11 cellular contexts compared by ENCODE assay signal in the genomic region with DNA sequence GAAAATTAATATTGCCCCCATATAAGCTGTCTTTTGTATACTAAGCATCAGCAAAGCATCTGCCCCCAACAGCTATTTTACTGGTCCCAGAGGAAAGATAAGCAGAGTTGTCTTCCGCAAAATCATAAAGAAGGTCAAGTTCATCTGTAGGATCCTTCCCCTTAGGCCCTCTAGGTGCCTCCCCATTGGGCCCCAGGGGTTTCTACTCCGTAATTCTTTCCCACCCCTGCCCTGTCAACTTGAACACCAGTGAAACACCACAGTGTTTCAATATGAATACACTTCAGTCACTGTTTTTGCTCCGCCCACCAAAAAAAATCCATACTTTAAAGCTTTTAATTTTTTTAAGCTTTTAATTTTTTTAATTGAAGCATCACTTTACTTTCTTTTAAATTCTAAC.
DNase-seq lines count a peak whose midpoint lies in the region; ATAC-seq and TF ChIP-seq lines count a peak whose summit lies in the region.
"Had no signal": no experiment of that assay in that cellular context is flagged by ENCODE, and none has a peak within 500 bp of the region (broad histone marks: within the 10 kb centered on the region; RNA-seq: fewer than 3 reads in every experiment).

No MANE protein-coding gene starts in this region.

- DNase-seq in activated CD4-positive, alpha-beta T cell treated with anti-CD3 and anti-CD28 coated beads, Interleukin-2, amount 10 ng/mL, durations not matched to agents 24 days and 14 days = peak; percentile 68
- no peak for DNase-seq in activated CD4-positive, alpha-beta T cell treated with anti-CD3 and anti-CD28 coated beads, Interleukin-2, amount 50 U/mL, for 1 hour
- peak in 2 of 3 experiments; percentile 29 to 45 for DNase-seq in stimulated activated CD4-positive, alpha-beta T cell treated with anti-CD3 and anti-CD28 coated beads, TNF-alpha, amount 100 ng/mL, for 24 hours (ENCODE audit: low read depth in 3 of 3)
- no peak for DNase-seq in occipital lobe (lab: John Stamatoyannopoulos, UW)
- DNase-seq in HPDE6-E6E7 (ENCODE audit: extremely low spot score) = no peak
- DNase-seq in erythroblast (lab: John Stamatoyannopoulos, UW) = no peak
- DNase-seq: activated gamma-delta T cell, Kasumi-1, sigmoid colon had no signal

- H3K9me3 Mint-ChIP-seq in activated CD4-positive, alpha-beta T cell treated with anti-CD3 and anti-CD28 coated beads, Interleukin-2, amount 10 ng/mL, durations not matched to agents 24 days and 14 days = no peaks in the 10 kb centered on the region

- H3K4me1 Mint-ChIP-seq in activated CD4-positive, alpha-beta T cell treated with anti-CD3 and anti-CD28 coated beads, Interleukin-2, amount 10 ng/mL, durations not matched to agents 24 days and 14 days = peaks cover 27% of the 10 kb centered on the region

- ATAC-seq in GM21619 (IDR thresholded peaks at IDR 0.05; ENCODE audit: unreplicated experiment) (peak; percentile 83), HG03442 (IDR thresholded peaks at IDR 0.05; ENCODE audit: unreplicated experiment) (peak; percentile 94)

- intact Hi-C loops in activated CD4-positive, alpha-beta T cell treated with anti-CD3 and anti-CD28 coated beads, Interleukin-2, amount 10 ng/mL, durations not matched to agents 24 days and 14 days (cut with micrococcal nuclease) = loop anchor here (1.0 to 5.0 kb wide), 4 partner anchors 10 to 85 kb away; no protein-coding TSS in a partner anchor

- H3K27ac Mint-ChIP-seq in activated CD4-positive, alpha-beta T cell treated with anti-CD3 and anti-CD28 coated beads, Interleukin-2, amount 10 ng/mL, durations not matched to agents 24 days and 14 days = peak overlapping the region; percentile 27

- H3K36me3 Mint-ChIP-seq in activated CD4-positive, alpha-beta T cell treated with anti-CD3 and anti-CD28 coated beads, Interleukin-2, amount 10 ng/mL, durations not matched to agents 24 days and 14 days (ENCODE audit: low read depth) = peaks cover 24% of the 10 kb centered on the region

- no peaks in the 10 kb centered on the region for H3K27me3 Mint-ChIP-seq in activated CD4-positive, alpha-beta T cell treated with anti-CD3 and anti-CD28 coated beads, Interleukin-2, amount 10 ng/mL, durations not matched to agents 24 days and 14 days

- H3K4me3 Mint-ChIP-seq in activated CD4-positive, alpha-beta T cell treated with anti-CD3 and anti-CD28 coated beads, Interleukin-2, amount 10 ng/mL, durations not matched to agents 24 days and 14 days = peak overlapping the region; percentile 9

- TF ChIP-seq POLR2A in erythroblast (IDR thresholded peaks at IDR 0.05; ENCODE audit: low read length) = no peak

Comparison
In these comparisons a context has a peak if more than half of its experiments do, and no peak if none do; other contexts are left out.
1. DNase-seq: peak in activated CD4-positive, alpha-beta T cell treated with anti-CD3 and anti-CD28 coated beads, Interleukin-2, amount 10 ng/mL, durations not matched to agents 24 days and 14 days (single experiment) and stimulated activated CD4-positive, alpha-beta T cell treated with anti-CD3 and anti-CD28 coated beads, TNF-alpha, amount 100 ng/mL, for 24 hours (2 of 3); none in activated CD4-positive, alpha-beta T cell treated with anti-CD3 and anti-CD28 coated beads, Interleukin-2, amount 50 U/mL, for 1 hour (single experiment), occipital lobe (single experiment), HPDE6-E6E7 (single experiment) and erythroblast (0 of 2).